27 cellular contexts compared by ENCODE assay signal in genomic region chr5:19660679-19661078, GRCh38.
"Had no signal": no experiment of that assay in that cellular context is flagged by ENCODE, and none has a peak within 500 bp of the region (broad histone marks: within the 10 kb centered on the region; RNA-seq: fewer than 3 reads in every experiment).

No MANE protein-coding gene starts in this region.

- H3K36me3 Mint-ChIP-seq: mesothelial cell of epicardium; naive thymus-derived CD4-positive, alpha-beta T cell; natural killer cell treated with Interleukin-12 subunit alpha and Interleukin-12 subunit beta and Interleukin-15 and Interleukin-18, amount 100 ng/mL, for 72 hours; stimulated activated naive B cell treated with anti-CD40 and anti-IgM and Interleukin-4, amounts not matched to agents 10 μg/mL and 1 μg/mL and 100 μg/mL, for 72 hours had no signal

- H3K9me3 Mint-ChIP-seq: mesothelial cell of epicardium; stimulated activated naive B cell treated with anti-CD40 and anti-IgM and Interleukin-4, amounts not matched to agents 10 μg/mL and 1 μg/mL and 100 μg/mL, for 72 hours had no signal

- FAIRE-seq: pancreas had no signal

- H3K4me3 ChIP-seq: left ventricle myocardium inferior, lung, pancreas, prostate gland, skin epidermis, stomach, testis, thyroid gland, transverse colon, uterus had no signal

- ATAC-seq: left colon; naive thymus-derived CD4-positive, alpha-beta T cell; natural killer cell treated with Interleukin-12 subunit alpha and Interleukin-12 subunit beta and Interleukin-15 and Interleukin-18, amount 100 ng/mL, for 72 hours; pancreas; right cardiac atrium; sciatic nerve; stimulated activated naive B cell treated with anti-CD40 and anti-IgM and Interleukin-4, amounts not matched to agents 10 μg/mL and 1 μg/mL and 100 μg/mL, for 72 hours; stimulated activated naive CD8-positive, alpha-beta T cell treated with anti-CD3 and anti-CD28 coated beads, Interleukin-15, Interleukin-2, amounts not matched to agents 100 U/mL and 50 U/mL, for 24 hours had no signal

- H3K4me1 ChIP-seq: left ventricle myocardium inferior, pancreas, prostate gland, stomach, testis, thyroid gland, transverse colon, uterus had no signal

- H3K27me3 ChIP-seq: pancreas, stomach, testis, thyroid gland, transverse colon, uterus had no signal

- H3K27ac Mint-ChIP-seq: mesothelial cell of epicardium; naive thymus-derived CD4-positive, alpha-beta T cell; natural killer cell treated with Interleukin-12 subunit alpha and Interleukin-12 subunit beta and Interleukin-15 and Interleukin-18, amount 100 ng/mL, for 72 hours; stimulated activated naive B cell treated with anti-CD40 and anti-IgM and Interleukin-4, amounts not matched to agents 10 μg/mL and 1 μg/mL and 100 μg/mL, for 72 hours had no signal

- H3K27me3 Mint-ChIP-seq: naive thymus-derived CD4-positive, alpha-beta T cell; natural killer cell treated with Interleukin-12 subunit alpha and Interleukin-12 subunit beta and Interleukin-15 and Interleukin-18, amount 100 ng/mL, for 72 hours; stimulated activated naive B cell treated with anti-CD40 and anti-IgM and Interleukin-4, amounts not matched to agents 10 μg/mL and 1 μg/mL and 100 μg/mL, for 72 hours had no signal

- H3K27ac ChIP-seq: left ventricle myocardium inferior, pancreas, prostate gland, skin epidermis, stomach, testis, thyroid gland, transverse colon, uterus had no signal

- H3K9me3 ChIP-seq: pancreas, prostate gland, stomach, testis, thyroid gland, transverse colon, uterus had no signal

- DNase-seq: hippocampal formation; kidney; left colon; left ventricle myocardium inferior; mesendoderm; naive thymus-derived CD4-positive, alpha-beta T cell; pancreas; posterior cingulate gyrus; retina; right cardiac atrium; stimulated activated CD4-positive, alpha-beta T cell treated with anti-CD3 and anti-CD28 coated beads, Interleukin-12 subunit alpha, Interleukin-12 subunit beta, amount 100 ng/mL, for 4 hours; stimulated activated CD4-positive, alpha-beta T cell treated with anti-CD3 and anti-CD28 coated beads, Interleukin-15, amount 100 ng/mL, for 24 hours; stimulated activated CD4-positive, alpha-beta T cell treated with anti-CD3 and anti-CD28 coated beads, Interleukin-2, amount 100 ng/mL, for 24 hours; stimulated activated CD4-positive, alpha-beta T cell treated with anti-CD3 and anti-CD28 coated beads, Interleukin-4, amount 100 ng/mL, for 1 hour; stimulated activated naive B cell treated with anti-CD40 and anti-IgM and Interleukin-4, amounts not matched to agents 10 μg/mL and 1 μg/mL and 100 μg/mL, for 72 hours; stimulated activated naive CD8-positive, alpha-beta T cell treated with anti-CD3 and anti-CD28 coated beads, Interleukin-15, Interleukin-2, amounts not matched to agents 100 U/mL and 50 U/mL, for 24 hours; stomach; testis; thyroid gland; transverse colon; uterus had no signal

- H3K36me3 ChIP-seq: left ventricle myocardium inferior, pancreas, prostate gland, stomach, thyroid gland, transverse colon, uterus had no signal

- H3K4me1 Mint-ChIP-seq: mesothelial cell of epicardium; naive thymus-derived CD4-positive, alpha-beta T cell; stimulated activated naive B cell treated with anti-CD40 and anti-IgM and Interleukin-4, amounts not matched to agents 10 μg/mL and 1 μg/mL and 100 μg/mL, for 72 hours had no signal

- H3K4me3 Mint-ChIP-seq: mesothelial cell of epicardium; naive thymus-derived CD4-positive, alpha-beta T cell; natural killer cell treated with Interleukin-12 subunit alpha and Interleukin-12 subunit beta and Interleukin-15 and Interleukin-18, amount 100 ng/mL, for 72 hours; stimulated activated naive B cell treated with anti-CD40 and anti-IgM and Interleukin-4, amounts not matched to agents 10 μg/mL and 1 μg/mL and 100 μg/mL, for 72 hours had no signal
